6 cellular contexts compared by ENCODE assay signal in genomic region chr11:69622097-69622681, GRCh38. TPM values are rescaled to one million over a fixed set of nuclear protein-coding genes. Genes with fewer than 3 reads are reported as not detected.
DNase-seq lines count a peak whose midpoint lies in the region; ATAC-seq and TF ChIP-seq lines count a peak whose summit lies in the region.
"Not testable (repeated sequence)": the region's sequence is repeated elsewhere in the genome, so short reads cannot be mapped to it uniquely, and the experiment has no call there.

No MANE protein-coding gene starts in this region.

- peak overlapping the region; percentile 80 for H3K9ac ChIP-seq in SK-N-MC (ENCODE audit: insufficient read length)

- not testable (repeated sequence) for H3K9me3 ChIP-seq in A673 (ENCODE audit: low read depth, low read length, poor library complexity, severe bottlenecking); HEK293 (ENCODE audit: control insufficient read depth, insufficient read depth, low read depth, low read length); SK-N-MC (ENCODE audit: low read depth, low read length); left lung; upper lobe of right lung

- H3K27me3 ChIP-seq in A673 (replicated peaks; ENCODE audit: insufficient read depth, low read depth, low read length, poor library complexity); left lung; upper lobe of right lung: not testable (repeated sequence)

- H3K4me1 ChIP-seq in A673 (ENCODE audit: insufficient read depth, low read length, poor library complexity, severe bottlenecking) = peaks cover 73% of the 10 kb centered on the region
- not testable (repeated sequence) for H3K4me1 ChIP-seq in HEK293 (ENCODE audit: control insufficient read depth, insufficient read depth, low read length); left lung; upper lobe of right lung

- BruUV-seq in A673 (replicated peaks; lab: Mats Ljungman, UMichigan) = not testable (repeated sequence)

- H3K36me3 ChIP-seq in A673 (ENCODE audit: insufficient read depth, low read length, poor library complexity, severe bottlenecking); HEK293 (ENCODE audit: control insufficient read depth in 2 of 2, insufficient read depth in 1 of 2, low read length in 2 of 2); SK-N-MC (ENCODE audit: insufficient read depth, low read length); left lung; upper lobe of right lung: not testable (repeated sequence)

- intact Hi-C loops in A673 (cut with micrococcal nuclease; ENCODE audit: unreplicated experiment) = loop anchor here (1.0 to 5.0 kb wide), 5 partner anchors 17 to 645 kb away; no protein-coding TSS in a partner anchor
- intact Hi-C loops in left lung (cut with DNase I); upper lobe of right lung (cut with DNase I): not testable (repeated sequence)

- not testable (repeated sequence) for H3K4me3 ChIP-seq in A673 (ENCODE audit: low read depth, low read length, poor library complexity, severe bottlenecking); HEK293 (ENCODE audit: low read depth, low read length); left lung; upper lobe of right lung
- H3K4me3 ChIP-seq in SK-N-MC = peak overlapping the region; percentile 39

- POLR2A ChIA-PET in A673 (lab: Charles Lee; ENCODE audit: low non-redundant PET) = interaction anchor here (0.6 to 2.4 kb wide), 7 partner anchors 9 to 521 kb away, joined by 4 to 13 read pairs (median 5); no protein-coding TSS in a partner anchor
- POLR2A ChIA-PET in HEK293 (lab: Yijun Ruan, JAX) = not testable (repeated sequence)

- peak; percentile 99 for DNase-seq in A673 (ENCODE audit: low spot score)
- DNase-seq in SK-N-MC (ENCODE audit: low read depth, low spot score) = peak; percentile 99
- DNase-seq in left lung, upper lobe of right lung: not testable (repeated sequence)
- DNase-seq in mesenteric fat pad (ENCODE audit: low spot score) = peak; percentile 33

- not testable (repeated sequence) for TF ChIP-seq CTCF in A673 (conservative IDR thresholded peaks at IDR 0.05; ENCODE audit: low read depth, low read length); HEK293 (tag by site-specific recombination; IDR thresholded peaks at IDR 0.05); left lung (IDR thresholded peaks at IDR 0.05); upper lobe of right lung (IDR thresholded peaks at IDR 0.05)

- peak; percentile 61 for ATAC-seq in left lung
- ATAC-seq in upper lobe of right lung = peak; percentile 40

- CTCF ChIA-PET in A673 (lab: Charles Lee) = interaction anchor here (0.6 to 2.9 kb wide), 6 partner anchors 17 to 521 kb away, joined by 3 to 17 read pairs (median 4); no protein-coding TSS in a partner anchor
- CTCF ChIA-PET in HEK293 (lab: Yijun Ruan, JAX) = not testable (repeated sequence)

- H3K27ac ChIP-seq in A673 (ENCODE audit: low read depth, low read length, poor library complexity, severe bottlenecking) (peak overlapping the region; percentile 100), SK-N-MC (peak overlapping the region; percentile 100)
- not testable (repeated sequence) for H3K27ac ChIP-seq in HEK293 (ENCODE audit: extremely low read depth, low read depth, low read length); left lung; upper lobe of right lung

TF ChIP-seq in HEK293, 187 proteins besides CTCF, POLR2A, EP300 and RAD21:
- TF ChIP-seq ZNF366 (tag by site-specific recombination; conservative IDR thresholded peaks at IDR 0.05) = peak; percentile 40; the same call in 1 of the 2 replicates

RNA-seq across cellular contexts. Expression of gene CCND1, which starts 18.8 kb away (rescaled TPM):
- total RNA-seq in A673 (2021) (2,517 and 2,519 TPM in 2 replicates), left lung (100 to 1,000 TPM; 243 to 581 TPM), mesenteric fat pad (788 TPM), upper lobe of right lung (283 TPM)

RNA-seq across cellular contexts. Expression of gene LTO1, which starts 53.0 kb away (rescaled TPM):
- total RNA-seq in A673 (2021) (52.8 and 56.0 TPM in 2 replicates), left lung (10 to 100 TPM; 18.0 to 21.6 TPM), mesenteric fat pad (19.2 TPM), upper lobe of right lung (25.7 TPM)
